In genomic region chr2:15663802-15664201, GRCh38 we compare ENCODE assay signal across 23 cellular contexts.
A peak's percentile ranks its signal among the peaks of the same experiment; 100 is the strongest.
DNase-seq lines count a peak whose midpoint lies in the region; ATAC-seq, FAIRE-seq and TF ChIP-seq lines count a peak whose summit lies in the region.
"Had no signal": no experiment of that assay in that cellular context is flagged by ENCODE, and none has a peak within 500 bp of the region (broad histone marks: within the 10 kb centered on the region; RNA-seq: fewer than 3 reads in every experiment).

No MANE protein-coding gene starts in this region.

- H3K4me1 Mint-ChIP-seq in neural crest cell (peaks cover 20% of the 10 kb centered on the region), osteocyte (ENCODE audit: unreplicated experiment) (peaks cover 6% of the 10 kb centered on the region)
- H3K4me1 Mint-ChIP-seq: B cell had no signal

- no peak for FAIRE-seq in K562 (lab: Jason Lieb, UNC)
- FAIRE-seq: A549, D721Med, G401.6, GM12891, GM19239 had no signal

- no peaks in the 10 kb centered on the region for H3K27me3 ChIP-seq in SK-N-SH (ENCODE audit: insufficient read depth)
- H3K27me3 ChIP-seq in K562 (ENCODE audit: control insufficient read depth in 2 of 2, insufficient read depth in 2 of 2, low read length in 2 of 2), result peaks cover 38 to 63% of the 10 kb centered on the region in 2 experiments; a peak in 4 of 5 replicates
- H3K27me3 ChIP-seq: BLaER1 treated with 17β-estradiol and CSF1 and Interleukin-3, amounts not matched to agents 10 nM and 100 nM had no signal

- no peaks in the 10 kb centered on the region for H3K79me2 ChIP-seq in SK-N-SH (ENCODE audit: insufficient read depth)
- H3K79me2 ChIP-seq in K562 (ENCODE audit: control insufficient read depth, insufficient read depth, low read length), result no peaks in the 10 kb centered on the region

- in situ Hi-C loops in K562 (cut with MboI), result no loop called here

- intact Hi-C loops in K562 (cut with micrococcal nuclease), result no loop called here

- POLR2A ChIA-PET in SK-N-SH (lab: Yijun Ruan, JAX) (no interaction called here), K562 (lab: Yijun Ruan, JAX) (interaction anchor here (0.9 kb wide), 1 partner anchor 11 kb away, joined by 3 read pairs; no protein-coding TSS in a partner anchor)

- H3K27ac ChIP-seq in SK-N-SH (ENCODE audit: low read depth in 2 of 2, low read length in 1 of 2) (no peak overlapping the region), K562 (ENCODE audit: extremely low read depth, low read depth, low read length) (no peak overlapping the region)
- H3K27ac ChIP-seq: 22Rv1; A549; BLaER1 treated with 17β-estradiol and CSF1 and Interleukin-3, amounts not matched to agents 10 nM and 100 nM; C4-2B had no signal

- 43% methylated on average over 4 of the region's 4 CpGs for WGBS in SK-N-SH (ENCODE audit: low lambda C conversion rate)
- WGBS in K562 (ENCODE audit: insufficient coverage, low coverage, missing lambda C conversion rate), result 1% methylated on average over 4 of the region's 4 CpGs

- ATAC-seq in SK-N-SH treated with all-trans-retinoic acid at 6 μM for 48 hours, result no peak
- no peak for ATAC-seq in K562
- no peak for ATAC-seq in GM21515 (IDR thresholded peaks at IDR 0.05; ENCODE audit: unreplicated experiment)
- ATAC-seq: A549; CD8-positive, alpha-beta T cell had no signal

- no peak overlapping the region for H3K4me2 ChIP-seq in SK-N-SH
- H3K4me2 ChIP-seq in K562 (ENCODE audit: insufficient read depth, low read length), result no peak overlapping the region
- H3K4me2 ChIP-seq: A549; BLaER1 treated with 17β-estradiol and CSF1 and Interleukin-3, amounts not matched to agents 10 nM and 100 nM had no signal

- H3K9me2 ChIP-seq in SK-N-SH, result no peaks in the 10 kb centered on the region

- H3K9ac ChIP-seq in SK-N-SH (no peak overlapping the region), K562 (ENCODE audit: insufficient read depth in 1 of 2, low read depth in 2 of 2, low read length in 2 of 2) (no peak overlapping the region)
- H3K9ac ChIP-seq: BLaER1 treated with 17β-estradiol and CSF1 and Interleukin-3, amounts not matched to agents 10 nM and 100 nM had no signal

- H3K4me3 Mint-ChIP-seq in neural crest cell, result no peak overlapping the region
- no peak overlapping the region for H3K4me3 Mint-ChIP-seq in osteocyte (ENCODE audit: unreplicated experiment)
- H3K4me3 Mint-ChIP-seq: B cell; CD4-positive, alpha-beta T cell; CD8-positive, alpha-beta T cell had no signal

- peaks cover 8% of the 10 kb centered on the region for H3K9me3 Mint-ChIP-seq in neural crest cell
- H3K9me3 Mint-ChIP-seq in osteocyte (ENCODE audit: unreplicated experiment), result peaks cover 4% of the 10 kb centered on the region
- H3K9me3 Mint-ChIP-seq: CD4-positive, alpha-beta T cell; CD8-positive, alpha-beta T cell had no signal

- no peak for TF ChIP-seq CTCF in SK-N-SH (IDR thresholded peaks at IDR 0.05)
- no peak for TF ChIP-seq CTCF in K562 (IDR thresholded peaks at IDR 0.05 in 2 of 3, conservative IDR thresholded peaks at IDR 0.05 in 1 of 3; ENCODE audit: insufficient read depth in 2 of 3, low read depth in 1 of 3, low read length in 3 of 3)
- TF ChIP-seq CTCF in neural crest cell (conservative IDR thresholded peaks at IDR 0.05), result no peak
- no peak for TF ChIP-seq CTCF in osteocyte (IDR thresholded peaks at IDR 0.05)

- H3K4me3 ChIP-seq in SK-N-SH (ENCODE audit: low read depth in 2 of 2, low read length in 1 of 2) (no peak overlapping the region), K562 (no peak overlapping the region)
- H3K4me3 ChIP-seq: A549; BLaER1 treated with 17β-estradiol and CSF1 and Interleukin-3, amounts not matched to agents 10 nM and 100 nM had no signal

- TF ChIP-seq EP300 in SK-N-SH (IDR thresholded peaks at IDR 0.05; ENCODE audit: borderline replicate concordance in 1 of 2, low read depth in 1 of 2, low read length in 1 of 2) (no peak), K562 (IDR thresholded peaks at IDR 0.05; ENCODE audit: low read length) (no peak)

- CTCF ChIA-PET in SK-N-SH (lab: Yijun Ruan, JAX), result interaction anchor here (1.0 to 1.9 kb wide), 3 partner anchors 12 to 29 kb away, joined by 3 to 7 read pairs (median 3); no protein-coding TSS in a partner anchor
- CTCF ChIA-PET in K562 (lab: Yijun Ruan, JAX; ENCODE audit: low intra/inter-chr PET ratio), result no interaction called here

- H3K36me3 Mint-ChIP-seq in neural crest cell (ENCODE audit: low read depth) (peaks cover 3% of the 10 kb centered on the region), osteocyte (ENCODE audit: unreplicated experiment) (no peaks in the 10 kb centered on the region)
- H3K36me3 Mint-ChIP-seq: CD8-positive, alpha-beta T cell had no signal

- no TSS peak for BruUV-seq in K562 (replicated peaks; lab: Mats Ljungman, UMichigan)

- H3K4me1 ChIP-seq in SK-N-SH (ENCODE audit: control insufficient read depth in 1 of 2, insufficient read depth in 2 of 2, low read depth in 1 of 2, low read length in 1 of 2) (no peaks in the 10 kb centered on the region; a peak in 1 of 4 replicates), K562 (replicated peaks in 1 of 2; ENCODE audit: control insufficient read depth in 2 of 2, insufficient read depth in 2 of 2, low read length in 2 of 2) (peaks cover 0 to 3% of the 10 kb centered on the region in 2 experiments; a peak in 1 of 5 replicates)
- H3K4me1 ChIP-seq: A549 had no signal

- H3K9me1 ChIP-seq in K562 (ENCODE audit: control insufficient read depth, insufficient read depth, low read length), result no peaks in the 10 kb centered on the region

- no peak overlapping the region for H2AFZ ChIP-seq in SK-N-SH (ENCODE audit: low read depth)
- H2AFZ ChIP-seq in K562 (ENCODE audit: low read depth, low read length), result no peak overlapping the region

- TF ChIP-seq RAD21 in SK-N-SH (IDR thresholded peaks at IDR 0.05; ENCODE audit: low read length) (no peak), K562 (CRISPR knock-in tag; conservative IDR thresholded peaks at IDR 0.05 in 1 of 2, IDR thresholded peaks at IDR 0.05 in 1 of 2) (no peak)

- H3K9me3 ChIP-seq in SK-N-SH (no peaks in the 10 kb centered on the region), K562 (replicated peaks; ENCODE audit: control insufficient read depth, insufficient read depth, low read depth, low read length) (no peaks in the 10 kb centered on the region)
- H3K9me3 ChIP-seq: Caco-2 had no signal

- no peak for DNase-seq in SK-N-SH
- no peak for DNase-seq in K562 (ENCODE audit: extremely low read depth in 1 of 4, low spot score in 3 of 4)
- DNase-seq in neural crest cell (ENCODE audit: low read depth, low spot score), result no peak
- DNase-seq in osteocyte (ENCODE audit: extremely low spot score, unreplicated experiment), result no peak
- DNase-seq in NCI-H1092 treated with DMSO at 0.1 percent for 48 hours (lab: John Stamatoyannopoulos, UW), result no peak
- DNase-seq: AML-193; Caco-2; Calu3; CD4-positive, alpha-beta T cell; CD8-positive, alpha-beta T cell; DMS79 treated with DMSO at 0.1 percent for 48 hours; GF-D8 had no signal

- H3K27ac Mint-ChIP-seq in neural crest cell (ENCODE audit: unreplicated experiment), result peak overlapping the region; percentile 87
- H3K27ac Mint-ChIP-seq in osteocyte (ENCODE audit: unreplicated experiment), result no peak overlapping the region
- H3K27ac Mint-ChIP-seq: B cell; CD4-positive, alpha-beta T cell; CD8-positive, alpha-beta T cell had no signal

- H3K27me3 Mint-ChIP-seq in neural crest cell (ENCODE audit: low read depth) (no peaks in the 10 kb centered on the region), osteocyte (ENCODE audit: unreplicated experiment) (peaks cover 24% of the 10 kb centered on the region)
- H3K27me3 Mint-ChIP-seq: B cell; CD4-positive, alpha-beta T cell had no signal

- H4K20me1 ChIP-seq in SK-N-SH (ENCODE audit: insufficient read depth), result no peaks in the 10 kb centered on the region
- no peaks in the 10 kb centered on the region for H4K20me1 ChIP-seq in K562 (replicated peaks; ENCODE audit: control insufficient read depth, insufficient read depth, low read length)
- H4K20me1 ChIP-seq: BLaER1 treated with 17β-estradiol and CSF1 and Interleukin-3, amounts not matched to agents 10 nM and 100 nM had no signal

- H3K36me3 ChIP-seq in SK-N-SH (replicated peaks in 1 of 2; ENCODE audit: control insufficient read depth in 1 of 2, insufficient read depth in 2 of 2, low read length in 1 of 2) (no peaks in the 10 kb centered on the region), K562 (ENCODE audit: control insufficient read depth, insufficient read depth, low read length) (no peaks in the 10 kb centered on the region)
- H3K36me3 ChIP-seq: BLaER1 treated with 17β-estradiol and CSF1 and Interleukin-3, amounts not matched to agents 10 nM and 100 nM had no signal

- H3F3A ChIP-seq in SK-N-SH (replicated peaks; ENCODE audit: insufficient read depth), result no peaks in the 10 kb centered on the region

- no peak for TF ChIP-seq POLR2A in K562 (conservative IDR thresholded peaks at IDR 0.05)

TF ChIP-seq in SK-N-SH treated with all-trans-retinoic acid at 6 μM for 48 hours, 23 proteins besides CTCF, POLR2A, EP300 and RAD21 (continues in another document):
- no peak for TF ChIP-seq ARNTL (CRISPR knock-in tag; IDR thresholded peaks at IDR 0.05; ENCODE audit: borderline replicate concordance, low read depth)
- no peak for TF ChIP-seq CSDC2 (CRISPR knock-in tag; IDR thresholded peaks at IDR 0.05)
- peak; percentile 85 for TF ChIP-seq ZNF8 (CRISPR knock-in tag; IDR thresholded peaks at IDR 0.05)
- no peak for TF ChIP-seq TOX (CRISPR knock-in tag; IDR thresholded peaks at IDR 0.05; ENCODE audit: borderline replicate concordance)
- no peak for TF ChIP-seq SNAI2 (CRISPR knock-in tag; IDR thresholded peaks at IDR 0.05)

TF ChIP-seq in SK-N-SH, 30 proteins besides CTCF, POLR2A, EP300 and RAD21 (continues in another document):
- no peak for TF ChIP-seq USF1 (IDR thresholded peaks at IDR 0.05; ENCODE audit: borderline replicate concordance, low read depth)
- no peak for TF ChIP-seq MEF2A (IDR thresholded peaks at IDR 0.05; ENCODE audit: borderline replicate concordance, low read depth)
- no peak for TF ChIP-seq POLR2AphosphoS5 (IDR thresholded peaks at IDR 0.05; ENCODE audit: low read depth, low read length)

TF ChIP-seq in K562, 482 proteins besides CTCF, POLR2A, EP300 and RAD21:
- TF ChIP-seq NCOR1 (IDR thresholded peaks at IDR 0.05) (no peak), ZNF146 (CRISPR knock-in tag; IDR thresholded peaks at IDR 0.05; ENCODE audit: unreplicated experiment) (peak; percentile 57), SMAD1 (IDR thresholded peaks at IDR 0.05; ENCODE audit: low read depth, low read length, partially characterized antibody) (no peak)
